In genomic region chr13:57595775-57596174, GRCh38 we compare ENCODE assay signal across 3 cellular contexts.
TF ChIP-seq lines count a peak whose summit lies in the region.

No MANE protein-coding gene starts in this region.

TF ChIP-seq in HepG2, 621 proteins besides CTCF, POLR2A, EP300 and RAD21 (continues in another document):
- no peak for TF ChIP-seq ZNF280B (CRISPR knock-in tag; IDR thresholded peaks at IDR 0.05; ENCODE audit: borderline replicate concordance)
- no peak for TF ChIP-seq ZKSCAN1 (IDR thresholded peaks at IDR 0.05; ENCODE audit: low read length)
- TF ChIP-seq ZNF20 (CRISPR knock-in tag; IDR thresholded peaks at IDR 0.05) = no peak
- TF ChIP-seq E2F2 (CRISPR knock-in tag; IDR thresholded peaks at IDR 0.05; ENCODE audit: borderline replicate concordance) = no peak
- no peak for TF ChIP-seq REXO4 (CRISPR knock-in tag; IDR thresholded peaks at IDR 0.05; ENCODE audit: borderline replicate concordance)
- no peak for TF ChIP-seq ZFP36 (IDR thresholded peaks at IDR 0.05; ENCODE audit: borderline replicate concordance, low read depth, low read length, partially characterized antibody)
- no peak for TF ChIP-seq STAT6 (CRISPR knock-in tag; IDR thresholded peaks at IDR 0.05; ENCODE audit: borderline replicate concordance)
- no peak for TF ChIP-seq SKI (IDR thresholded peaks at IDR 0.05; ENCODE audit: partially characterized antibody)

TF ChIP-seq in IMR-90, 13 proteins besides CTCF, POLR2A, EP300 and RAD21:
- TF ChIP-seq MAFK (IDR thresholded peaks at IDR 0.05; ENCODE audit: low read depth, low read length) = peak; percentile 71
- TF ChIP-seq NFE2L2 (IDR thresholded peaks at IDR 0.05; ENCODE audit: low read depth, low read length) = no peak
- TF ChIP-seq MXI1 (IDR thresholded peaks at IDR 0.05; ENCODE audit: borderline replicate concordance, low read depth, low read length) = no peak
- no peak for TF ChIP-seq USF2 (IDR thresholded peaks at IDR 0.05; ENCODE audit: low read depth, low read length)
- TF ChIP-seq ELK1 (IDR thresholded peaks at IDR 0.05; ENCODE audit: borderline replicate concordance, low read depth, low read length) = no peak
- TF ChIP-seq MAZ (IDR thresholded peaks at IDR 0.05; ENCODE audit: borderline replicate concordance, low read depth, low read length) = no peak
- TF ChIP-seq CHD1 (IDR thresholded peaks at IDR 0.05; ENCODE audit: low read depth, low read length) = no peak
TF ChIP-seq in IMR-90: peak in this region for 1.

TF ChIP-seq in K562, 482 proteins besides CTCF, POLR2A, EP300 and RAD21:
- TF ChIP-seq ZNF316 (IDR thresholded peaks at IDR 0.05) (0 out of 2 replicates have a peak, but pooled peaks have one; percentile 18), ZNF263 (CRISPR knock-in tag; IDR thresholded peaks at IDR 0.05; ENCODE audit: borderline replicate concordance) (no peak)
